In genomic region chr3:49015072-49015471, GRCh38 we compare ENCODE assay signal across 21 cellular contexts. TPM values are rescaled to one million over a fixed set of nuclear protein-coding genes. Genes with fewer than 3 reads are reported as not detected.
DNase-seq lines count a peak whose midpoint lies in the region; ATAC-seq and TF ChIP-seq lines count a peak whose summit lies in the region.
"Had no signal": no experiment of that assay in that cellular context is flagged by ENCODE, and none has a peak within 500 bp of the region (broad histone marks: within the 10 kb centered on the region; RNA-seq: fewer than 3 reads in every experiment).

No MANE protein-coding gene starts in this region.

- no peak overlapping the region for H2AK5ac ChIP-seq in IMR-90 (ENCODE audit: low read depth, low read length)

- ATAC-seq in IMR-90 (ENCODE audit: low read depth) (no peak), HG03354 (IDR thresholded peaks at IDR 0.05; ENCODE audit: poor library complexity, severe bottlenecking, unreplicated experiment) (no peak)
- ATAC-seq: activated CD8-positive, alpha-beta T cell treated with anti-CD3 and anti-CD28 coated beads, Interleukin-2, amount 10 ng/mL, durations not matched to agents 7 days and 5 days; esophagus mucosa; left ventricle myocardium superior; psoas muscle; SK-N-SH treated with all-trans-retinoic acid at 6 μM for 48 hours had no signal

- H3K4me3 Mint-ChIP-seq in nephron, result peak overlapping the region; percentile 29 to 88 (median 86)
- H3K4me3 Mint-ChIP-seq: activated CD8-positive, alpha-beta T cell treated with anti-CD3 and anti-CD28 coated beads, Interleukin-2, amount 10 ng/mL, durations not matched to agents 7 days and 5 days had no signal

- H4K91ac ChIP-seq in IMR-90 (ENCODE audit: insufficient read depth, low read depth, low read length), result no peak overlapping the region

- TF ChIP-seq CTCF in 22Rv1 (IDR thresholded peaks at IDR 0.05) (no peak), IMR-90 (conservative IDR thresholded peaks at IDR 0.05; ENCODE audit: low read depth, low read length) (no peak), nephron (IDR thresholded peaks at IDR 0.05; ENCODE audit: unreplicated experiment in 3 of 3) (no peak)

- H3K36me3 Mint-ChIP-seq in nephron (ENCODE audit: low read depth), result peaks cover 27% of the 10 kb centered on the region
- H3K36me3 Mint-ChIP-seq: activated naive CD4-positive, alpha-beta T cell treated with anti-CD3 and anti-CD28 coated beads, Interleukin-2, amount 50 U/mL, for 24 hours had no signal

- intact Hi-C loops in IMR-90 (cut with micrococcal nuclease), result no loop called here

- peak overlapping the region; percentile 98 for H3K27ac ChIP-seq in 22Rv1
- no peak overlapping the region for H3K27ac ChIP-seq in IMR-90 (ENCODE audit: insufficient read depth, low read length)
- H3K27ac ChIP-seq: C4-2B, GM23248, KMS-11, psoas muscle, suprapubic skin, uterus had no signal

- H2AFZ ChIP-seq in IMR-90 (replicated peaks; ENCODE audit: low read length, poor library complexity), result peak overlapping the region; percentile 29
- H2AFZ ChIP-seq: GM23248 had no signal

- peaks cover 16% of the 10 kb centered on the region for H3K4me1 Mint-ChIP-seq in nephron

- no peak overlapping the region for H3K9ac ChIP-seq in IMR-90 (ENCODE audit: low read depth, low read length)
- H3K9ac ChIP-seq: GM23248, KMS-11 had no signal

- no peak overlapping the region for H3K18ac ChIP-seq in IMR-90 (ENCODE audit: low read depth, low read length)

- no peaks in the 10 kb centered on the region for H3K27me3 ChIP-seq in IMR-90 (ENCODE audit: control insufficient read depth, insufficient read depth, low read length)
- H3K27me3 ChIP-seq: suprapubic skin, uterus had no signal

- no peak for TF ChIP-seq RAD21 in IMR-90 (IDR thresholded peaks at IDR 0.05; ENCODE audit: low read length)

- peaks cover 10% of the 10 kb centered on the region for H3K4me1 ChIP-seq in IMR-90 (ENCODE audit: control insufficient read depth, insufficient read depth, low read length)

- no peak for TF ChIP-seq POLR2A in IMR-90 (IDR thresholded peaks at IDR 0.05; ENCODE audit: low read depth, low read length)

- H4K5ac ChIP-seq in IMR-90 (ENCODE audit: low read depth, low read length), result no peak overlapping the region

- no peak overlapping the region for H3K4ac ChIP-seq in IMR-90 (ENCODE audit: low read depth, low read length)

- H3K9me3 ChIP-seq in IMR-90 (ENCODE audit: control insufficient read depth, insufficient read depth, low read length), result no peaks in the 10 kb centered on the region
- H3K9me3 ChIP-seq: psoas muscle, suprapubic skin, uterus had no signal

- H2BK15ac ChIP-seq in IMR-90 (ENCODE audit: low read depth, low read length), result no peak overlapping the region

- H3K9me3 Mint-ChIP-seq in nephron, result no peaks in the 10 kb centered on the region
- H3K9me3 Mint-ChIP-seq: activated naive CD4-positive, alpha-beta T cell treated with anti-CD3 and anti-CD28 coated beads, Interleukin-2, amount 50 U/mL, for 24 hours had no signal

- peaks cover 3% of the 10 kb centered on the region for H3K27me3 Mint-ChIP-seq in nephron (ENCODE audit: low read depth)
- H3K27me3 Mint-ChIP-seq: activated naive CD4-positive, alpha-beta T cell treated with anti-CD3 and anti-CD28 coated beads, Interleukin-2, amount 50 U/mL, for 24 hours had no signal

- H4K8ac ChIP-seq in IMR-90 (ENCODE audit: low read depth in 2 of 2, low read length in 2 of 2), result no peak overlapping the region

- H3K23ac ChIP-seq in IMR-90 (ENCODE audit: low read depth, low read length), result no peak overlapping the region

- no peak overlapping the region for H3K27ac Mint-ChIP-seq in nephron
- H3K27ac Mint-ChIP-seq: activated naive CD4-positive, alpha-beta T cell treated with anti-CD3 and anti-CD28 coated beads, Interleukin-2, amount 50 U/mL, for 24 hours had no signal

- POLR2A ChIA-PET in IMR-90 (lab: Charles Lee; ENCODE audit: unreplicated experiment), result no interaction called here

- in situ Hi-C loops in IMR-90 (cut with MboI; ENCODE audit: low sequenced_read_pairs), result no loop called here

- peaks cover 41% of the 10 kb centered on the region for H4K20me1 ChIP-seq in IMR-90 (ENCODE audit: insufficient read depth, low read length)

- CTCF ChIA-PET in IMR-90 (lab: Yijun Ruan, JAX), result no interaction called here

- no peak overlapping the region for H3K14ac ChIP-seq in IMR-90 (replicated peaks; ENCODE audit: low read depth, low read length)

- H3K9me1 ChIP-seq in IMR-90 (ENCODE audit: insufficient read depth, low read length), result peaks cover 14% of the 10 kb centered on the region

- DNase-seq in IMR-90, result no peak
- no peak for DNase-seq in cerebellar cortex (ENCODE audit: low spot score)
- no peak for DNase-seq in NAMALWA (ENCODE audit: low spot score)
- DNase-seq: activated CD8-positive, alpha-beta T cell treated with anti-CD3 and anti-CD28 coated beads, Interleukin-2, amount 10 ng/mL, durations not matched to agents 7 days and 5 days; cerebellar nuclear complex; hypothalamus; left ventricle myocardium superior; NCI-H1694; psoas muscle; RPMI8226; uterus had no signal

- no peak overlapping the region for H3K4me2 ChIP-seq in IMR-90 (ENCODE audit: low read depth, low read length)
- H3K4me2 ChIP-seq: KMS-11 had no signal

- no peak overlapping the region for H2BK120ac ChIP-seq in IMR-90 (ENCODE audit: low read depth, low read length)

- BruUV-seq in IMR-90 (replicated peaks; lab: Mats Ljungman, UMichigan), result no TSS peak

- H3K4me3 ChIP-seq in IMR-90 (ENCODE audit: insufficient read depth, low read depth, low read length), result no peak overlapping the region
- H3K4me3 ChIP-seq: GM23248, psoas muscle, suprapubic skin, uterus had no signal

- H2BK5ac ChIP-seq in IMR-90 (ENCODE audit: low read depth, low read length, poor library complexity, severe bottlenecking), result no peak overlapping the region

- peak overlapping the region; percentile 36 for H2AK9ac ChIP-seq in IMR-90 (replicated peaks; ENCODE audit: low read depth, low read length, poor library complexity)

- H2BK20ac ChIP-seq in IMR-90 (ENCODE audit: low read depth, low read length), result no peak overlapping the region

- peaks cover 13 to 85% of the 10 kb centered on the region in 2 experiments; a peak in 3 of 4 replicates for H3K79me1 ChIP-seq in IMR-90 (ENCODE audit: low read depth in 1 of 2, low read length in 2 of 2)

- 100% methylated on average over 1 of the region's 8 CpGs; no CpG with 5 or more reads in 1 of the 2 experiments for WGBS in IMR-90 (ENCODE audit: extremely low coverage in 2 of 2, insufficient read length in 1 of 2), 2 experiments

- H3K36me3 ChIP-seq in IMR-90 (ENCODE audit: control insufficient read depth, insufficient read depth, low read length), result peaks cover 52% of the 10 kb centered on the region
- H3K36me3 ChIP-seq: uterus had no signal

- dilution Hi-C loops in IMR-90 (cut with HindIII; ENCODE audit: low sequenced_read_pairs, unreplicated experiment), result no loop called here

- H3K56ac ChIP-seq in IMR-90 (ENCODE audit: extremely low read depth, insufficient read depth, low read length), result no peak overlapping the region

TF ChIP-seq in IMR-90, 13 proteins besides CTCF, POLR2A, EP300 and RAD21 (continues in another document):
- TF ChIP-seq RCOR1 (IDR thresholded peaks at IDR 0.05; ENCODE audit: insufficient replicate concordance, low read length) (no peak), CEBPB (IDR thresholded peaks at IDR 0.05; ENCODE audit: low read depth, low read length) (no peak), FOS (IDR thresholded peaks at IDR 0.05; ENCODE audit: low read depth, low read length) (no peak), MAZ (IDR thresholded peaks at IDR 0.05; ENCODE audit: borderline replicate concordance, low read depth, low read length) (no peak), MAFK (IDR thresholded peaks at IDR 0.05; ENCODE audit: low read depth, low read length) (no peak), RFX5 (IDR thresholded peaks at IDR 0.05; ENCODE audit: low read depth, low read length) (no peak), MXI1 (IDR thresholded peaks at IDR 0.05; ENCODE audit: borderline replicate concordance, low read depth, low read length) (no peak), CHD1 (IDR thresholded peaks at IDR 0.05; ENCODE audit: low read depth, low read length) (no peak), ELK1 (IDR thresholded peaks at IDR 0.05; ENCODE audit: borderline replicate concordance, low read depth, low read length) (no peak)

RNA-seq across cellular contexts. Expression of gene DALRD3, which starts 3.3 kb away (rescaled TPM):
- 27.8 and 28.3 TPM in 2 replicates for total RNA-seq in IMR-90 (2012; rRNA removed)
- 42.2 and 43.5 TPM in 2 replicates for polyA plus RNA-seq in IMR-90 (2012; rRNA removed)
- 33.8 and 36.4 TPM in 2 replicates for polyA plus RNA-seq in IMR-90 (2012; cell fraction: cytosol; rRNA removed)
- polyA plus RNA-seq in IMR-90 (2012; cell fraction: nucleus; rRNA removed; ENCODE audit: low replicate concordance), result 116 and 195 TPM in 2 replicates

RNA-seq across cellular contexts. Expression of gene NDUFAF3, which starts 6.8 kb away (rescaled TPM):
- total RNA-seq in IMR-90 (2012; rRNA removed), result 26.5 and 43.3 TPM in 2 replicates
- 112 and 137 TPM in 2 replicates for polyA plus RNA-seq in IMR-90 (2012; rRNA removed)
- polyA plus RNA-seq in IMR-90 (2012; cell fraction: cytosol; rRNA removed), result 38.6 and 96.1 TPM in 2 replicates
- polyA plus RNA-seq in IMR-90 (2012; cell fraction: nucleus; rRNA removed; ENCODE audit: low replicate concordance), result 22.8 and 47.7 TPM in 2 replicates

RNA-seq across cellular contexts. Expression of gene WDR6, which starts 7.9 kb away (rescaled TPM):
- total RNA-seq in IMR-90 (2012; rRNA removed), result 55.8 and 60.9 TPM in 2 replicates
- 160 and 172 TPM in 2 replicates for polyA plus RNA-seq in IMR-90 (2012; rRNA removed)
- polyA plus RNA-seq in IMR-90 (2012; cell fraction: cytosol; rRNA removed), result 97.3 and 121 TPM in 2 replicates
- 1,034 and 1,622 TPM in 2 replicates for polyA plus RNA-seq in IMR-90 (2012; cell fraction: nucleus; rRNA removed; ENCODE audit: low replicate concordance)

RNA-seq across cellular contexts. Expression of gene IMPDH2, which starts 14.1 kb away (rescaled TPM):
- total RNA-seq in IMR-90 (2012; rRNA removed), result 268 and 296 TPM in 2 replicates
- 190 and 194 TPM in 2 replicates for polyA plus RNA-seq in IMR-90 (2012; rRNA removed)
- 126 and 176 TPM in 2 replicates for polyA plus RNA-seq in IMR-90 (2012; cell fraction: cytosol; rRNA removed)
- polyA plus RNA-seq in IMR-90 (2012; cell fraction: nucleus; rRNA removed; ENCODE audit: low replicate concordance), result 254 and 364 TPM in 2 replicates

RNA-seq across cellular contexts. Expression of gene P4HTM, which starts 25.0 kb away (rescaled TPM):
- total RNA-seq in IMR-90 (2012; rRNA removed), result 10.4 and 11.1 TPM in 2 replicates
- polyA plus RNA-seq in IMR-90 (2012; rRNA removed), result 26.1 and 29.7 TPM in 2 replicates
- polyA plus RNA-seq in IMR-90 (2012; cell fraction: cytosol; rRNA removed), result 18.8 and 34.8 TPM in 2 replicates
- polyA plus RNA-seq in IMR-90 (2012; cell fraction: nucleus; rRNA removed; ENCODE audit: low replicate concordance), result 99.3 and 171 TPM in 2 replicates
